In genomic region chr16:56356276-56357241, GRCh38 we compare ENCODE assay signal across 1 cellular context.
TF ChIP-seq lines count a peak whose summit lies in the region.

No MANE protein-coding gene starts in this region.

TF ChIP-seq in K562, 482 proteins besides CTCF, POLR2A, EP300 and RAD21 (continued from another document and continues in another):
- TF ChIP-seq ATF6 (CRISPR knock-in tag; IDR thresholded peaks at IDR 0.05): no peak
- no peak for TF ChIP-seq ZNF274 (IDR thresholded peaks at IDR 0.05; ENCODE audit: borderline replicate concordance, low read depth, low read length)
- TF ChIP-seq CLOCK (CRISPR knock-in tag; IDR thresholded peaks at IDR 0.05; ENCODE audit: borderline replicate concordance): no peak
- no peak for TF ChIP-seq SP2 (IDR thresholded peaks at IDR 0.05; ENCODE audit: extremely low read depth, low read depth, low read length, poor library complexity, severe bottlenecking)
- TF ChIP-seq RBFOX2 (IDR thresholded peaks at IDR 0.05; ENCODE audit: low read depth, low read length): peak; percentile 45; the same call in 1 of the 2 replicates
- TF ChIP-seq SMARCC2 (IDR thresholded peaks at IDR 0.05; ENCODE audit: low read depth): no peak
- TF ChIP-seq ZNF324 (CRISPR knock-in tag; IDR thresholded peaks at IDR 0.05): no peak
- no peak for TF ChIP-seq MTA3 (IDR thresholded peaks at IDR 0.05; ENCODE audit: borderline replicate concordance)
- no peak for TF ChIP-seq E2F5 (CRISPR knock-in tag; IDR thresholded peaks at IDR 0.05)
- TF ChIP-seq PHB (CRISPR knock-in tag; IDR thresholded peaks at IDR 0.05): no peak
- no peak for TF ChIP-seq CREBBP (IDR thresholded peaks at IDR 0.05; ENCODE audit: low read depth, low read length)
- TF ChIP-seq ZNF224 (CRISPR knock-in tag; IDR thresholded peaks at IDR 0.05): no peak
- TF ChIP-seq ELK1 (CRISPR knock-in tag; IDR thresholded peaks at IDR 0.05): no peak
- no peak for TF ChIP-seq ZHX1 (conservative IDR thresholded peaks at IDR 0.05; ENCODE audit: low read length)
- TF ChIP-seq ELF4 (CRISPR knock-in tag; IDR thresholded peaks at IDR 0.05): no peak
- TF ChIP-seq MEF2D (tag; conservative IDR thresholded peaks at IDR 0.05; ENCODE audit: low read depth): no peak
- 0 out of 2 replicates have a peak, but pooled peaks have one; percentile 27 for TF ChIP-seq ZBTB17 (CRISPR knock-in tag; IDR thresholded peaks at IDR 0.05)
- no peak for TF ChIP-seq KLF6 (CRISPR knock-in tag; IDR thresholded peaks at IDR 0.05; ENCODE audit: borderline replicate concordance)
- no peak for TF ChIP-seq COPS2 (conservative IDR thresholded peaks at IDR 0.05)
- no peak for TF ChIP-seq ARID4B (CRISPR knock-in tag; IDR thresholded peaks at IDR 0.05)
- peak; percentile 63; the same call in 1 of the 2 replicates for TF ChIP-seq TOE1 (IDR thresholded peaks at IDR 0.05; ENCODE audit: borderline replicate concordance)
- TF ChIP-seq TOE1 (CRISPR knock-in tag; IDR thresholded peaks at IDR 0.05; ENCODE audit: borderline replicate concordance, low read depth): no peak
- TF ChIP-seq NEUROD1 (IDR thresholded peaks at IDR 0.05; ENCODE audit: borderline replicate concordance, low read depth, low read length, partially characterized antibody): peak; percentile 36
- no peak for TF ChIP-seq ZNF408 (CRISPR knock-in tag; IDR thresholded peaks at IDR 0.05; ENCODE audit: low read depth)
- peak; percentile 86 for TF ChIP-seq RB1 (IDR thresholded peaks at IDR 0.05; ENCODE audit: low read depth)
- no peak for TF ChIP-seq RREB1 (CRISPR knock-in tag; IDR thresholded peaks at IDR 0.05)
- TF ChIP-seq HNRNPL (IDR thresholded peaks at IDR 0.05; ENCODE audit: low read depth, low read length): no peak
- TF ChIP-seq SMAD1 (IDR thresholded peaks at IDR 0.05; ENCODE audit: low read depth, low read length, partially characterized antibody): no peak
- TF ChIP-seq ZNF766 (CRISPR knock-in tag; conservative IDR thresholded peaks at IDR 0.05): no peak
- 0 out of 2 replicates have a peak, but pooled peaks have one; percentile 5 for TF ChIP-seq FOXM1 (IDR thresholded peaks at IDR 0.05; ENCODE audit: low read depth)
- no peak for TF ChIP-seq FOXM1 (CRISPR knock-in tag; IDR thresholded peaks at IDR 0.05; ENCODE audit: low read depth)
- TF ChIP-seq ESRRB (CRISPR knock-in tag; IDR thresholded peaks at IDR 0.05; ENCODE audit: borderline replicate concordance): no peak
- no peak for TF ChIP-seq ATF3 (IDR thresholded peaks at IDR 0.05)
- TF ChIP-seq ATF3 (CRISPR knock-in tag; conservative IDR thresholded peaks at IDR 0.05): peak; percentile 54; the same call in 1 of the 2 replicates
- TF ChIP-seq ZBTB12 (CRISPR knock-in tag; IDR thresholded peaks at IDR 0.05): no peak
- no peak for TF ChIP-seq NUFIP1 (IDR thresholded peaks at IDR 0.05; ENCODE audit: partially characterized antibody)
